In the genomic region with DNA sequence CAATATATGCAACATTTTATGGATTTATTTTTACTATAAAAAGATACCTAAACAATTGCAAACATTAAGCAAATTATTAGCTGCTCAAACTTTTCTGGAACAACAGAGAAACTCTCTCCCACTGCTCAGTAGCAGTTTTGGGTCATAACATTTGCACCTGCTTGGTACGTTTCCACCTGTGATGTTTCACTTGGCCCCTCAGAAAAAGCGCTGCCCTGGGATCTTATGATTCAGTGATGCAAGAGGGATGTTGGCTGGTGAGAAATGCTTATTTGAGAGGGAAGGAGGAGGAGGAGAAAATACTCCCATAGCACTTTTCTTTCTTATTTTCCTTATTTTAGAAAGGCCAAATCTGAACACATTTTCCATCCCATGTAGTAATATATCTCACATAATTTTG, we compare ENCODE assay signal across 8 cellular contexts. TPM values are rescaled to one million over a fixed set of nuclear protein-coding genes. Genes with fewer than 3 reads are reported as not detected.
DNase-seq lines count a peak whose midpoint lies in the region; ATAC-seq and TF ChIP-seq lines count a peak whose summit lies in the region.

No MANE protein-coding gene starts in this region.

- H3K9ac ChIP-seq in BLaER1 treated with 17β-estradiol and CSF1 and Interleukin-3, amounts not matched to agents 10 nM and 100 nM, result peak overlapping the region in 1 of 11 experiments; percentile 92; a peak in 1 of 22 replicates

- H3K4me1 Mint-ChIP-seq in endothelial cell (ENCODE audit: unreplicated experiment), result peaks cover 19% of the 10 kb centered on the region

- H3K27me3 ChIP-seq in BLaER1 treated with 17β-estradiol and CSF1 and Interleukin-3, amounts not matched to agents 10 nM and 100 nM, result peaks cover 0 to 30% (median 0%) of the 10 kb centered on the region in 11 experiments; a peak in 2 of 22 replicates
- H3K27me3 ChIP-seq in osteoblast (ENCODE audit: insufficient read depth, low read length), result no peaks in the 10 kb centered on the region

- H4K20me1 ChIP-seq in BLaER1 treated with 17β-estradiol and CSF1 and Interleukin-3, amounts not matched to agents 10 nM and 100 nM, result peaks cover 0 to 4% (median 0%) of the 10 kb centered on the region in 11 experiments; a peak in 5 of 22 replicates
- H4K20me1 ChIP-seq in osteoblast (ENCODE audit: insufficient read depth, low read length), result peaks cover 6% of the 10 kb centered on the region

- H2AFZ ChIP-seq in osteoblast (ENCODE audit: low read length), result no peak overlapping the region

- H3K4me3 Mint-ChIP-seq in endothelial cell (ENCODE audit: unreplicated experiment), result peak overlapping the region; percentile 88

- H3K27ac Mint-ChIP-seq in endothelial cell (ENCODE audit: unreplicated experiment), result no peak overlapping the region

- peaks cover 96% of the 10 kb centered on the region for H3K79me2 ChIP-seq in osteoblast (ENCODE audit: insufficient read depth, low read length)

- peaks cover 32 to 48% (median 40%) of the 10 kb centered on the region in 10 experiments for H3K4me1 ChIP-seq in BLaER1 treated with 17β-estradiol and CSF1 and Interleukin-3, amounts not matched to agents 10 nM and 100 nM
- H3K4me1 ChIP-seq in osteoblast (ENCODE audit: insufficient read depth, low read length), result peaks cover 48% of the 10 kb centered on the region

- peaks cover 4% of the 10 kb centered on the region for H3K27me3 Mint-ChIP-seq in endothelial cell (ENCODE audit: unreplicated experiment)

- H3K9me3 ChIP-seq in BLaER1 treated with 17β-estradiol and CSF1 and Interleukin-3, amounts not matched to agents 10 nM and 100 nM (replicated peaks in 1 of 11), result peaks cover 0 to 17% (median 0%) of the 10 kb centered on the region in 11 experiments; a peak in 5 of 22 replicates
- no peaks in the 10 kb centered on the region for H3K9me3 ChIP-seq in osteoblast (ENCODE audit: low read depth, low read length)

- no peaks in the 10 kb centered on the region for H3K9me3 Mint-ChIP-seq in endothelial cell (ENCODE audit: unreplicated experiment)

- peaks cover 0 to 5% (median 0%) of the 10 kb centered on the region in 11 experiments; a peak in 2 of 22 replicates for H3K36me3 ChIP-seq in BLaER1 treated with 17β-estradiol and CSF1 and Interleukin-3, amounts not matched to agents 10 nM and 100 nM
- peaks cover 22% of the 10 kb centered on the region for H3K36me3 ChIP-seq in osteoblast (ENCODE audit: insufficient read depth, low read length)

- no peak for DNase-seq in NB4 (ENCODE audit: low read depth)
- DNase-seq in endothelial cell (ENCODE audit: low spot score), result no peak
- no peak for DNase-seq in osteoblast (ENCODE audit: insufficient read length, low spot score, missing footprints)
- no peak for DNase-seq in activated CD4-positive, CD25-positive, alpha-beta regulatory T cell (lab: John Stamatoyannopoulos, UW)
- no peak for DNase-seq in NCI-H526 treated with DMSO at 0.1 percent for 48 hours (lab: John Stamatoyannopoulos, UW)
- DNase-seq in NCI-H446 treated with DMSO at 0.1 percent for 48 hours (lab: John Stamatoyannopoulos, UW), result no peak

- no peak overlapping the region for H3K4me3 ChIP-seq in BLaER1 treated with 17β-estradiol and CSF1 and Interleukin-3, amounts not matched to agents 10 nM and 100 nM
- peak overlapping the region; percentile 51 for H3K4me3 ChIP-seq in NB4 (ENCODE audit: low read depth, low read length)
- peak overlapping the region; percentile 93 for H3K4me3 ChIP-seq in osteoblast (ENCODE audit: insufficient read depth, low read length)

- H3K27ac ChIP-seq in BLaER1 treated with 17β-estradiol and CSF1 and Interleukin-3, amounts not matched to agents 10 nM and 100 nM, result peak overlapping the region in 5 of 11 experiments; percentile 85 to 97 (median 92); a peak in 6 of 22 replicates
- H3K27ac ChIP-seq in osteoblast (ENCODE audit: low read depth, low read length), result peak overlapping the region; percentile 93

- ATAC-seq in HG02840 (IDR thresholded peaks at IDR 0.05; ENCODE audit: low FRiP score, unreplicated experiment), result no peak

- H3K4me2 ChIP-seq in BLaER1 treated with 17β-estradiol and CSF1 and Interleukin-3, amounts not matched to agents 10 nM and 100 nM, result peak overlapping the region in 10 of 11 experiments; percentile 58 to 99 (median 87); a peak in 16 of 22 replicates
- H3K4me2 ChIP-seq in osteoblast (ENCODE audit: insufficient read depth, low read length), result peak overlapping the region; percentile 80

- no peaks in the 10 kb centered on the region for H3K36me3 Mint-ChIP-seq in endothelial cell (ENCODE audit: low read depth, unreplicated experiment)

- TF ChIP-seq CTCF in NB4 (IDR thresholded peaks at IDR 0.05; ENCODE audit: low read depth, low read length) (no peak), endothelial cell (IDR thresholded peaks at IDR 0.05; ENCODE audit: unreplicated experiment) (no peak), osteoblast (IDR thresholded peaks at IDR 0.05; ENCODE audit: extremely low read depth, low read depth, low read length) (no peak)

- no peak for TF ChIP-seq POLR2A in NB4 (IDR thresholded peaks at IDR 0.05; ENCODE audit: extremely low read depth, insufficient read length)

RNA-seq across cellular contexts. Expression of a gene that starts 9.2 kb away (rescaled TPM):
- total RNA-seq in endothelial cell (ENCODE audit: unreplicated experiment) (0.72 TPM), osteoblast (24.5 and 27.9 TPM in 2 replicates)

RNA-seq across cellular contexts. Expression of a gene that starts 45.4 kb away (rescaled TPM):
- total RNA-seq in endothelial cell (ENCODE audit: unreplicated experiment) (21.9 TPM), osteoblast (24.2 and 25.3 TPM in 2 replicates)

Comparison
In these comparisons a context has a peak if more than half of its experiments do, and no peak if none do; other contexts are left out.
1. H3K4me3 ChIP-seq: peak in NB4 (single experiment) and osteoblast (single experiment); none in BLaER1 treated with 17β-estradiol and CSF1 and Interleukin-3, amounts not matched to agents 10 nM and 100 nM (0 of 10).
2. RNA of a gene that starts 9.2 kb away (total RNA-seq): 24.5 to 27.9 TPM in osteoblast; 0.72 TPM in endothelial cell (single experiment); every median in the first group is over 10 times any median in the second.